26 cellular contexts compared by ENCODE assay signal in genomic region chr1:246258250-246258649, GRCh38.
"Had no signal": no experiment of that assay in that cellular context is flagged by ENCODE, and none has a peak within 500 bp of the region (broad histone marks: within the 10 kb centered on the region; RNA-seq: fewer than 3 reads in every experiment).

No MANE protein-coding gene starts in this region.

- H3K4me1 ChIP-seq: stomach, suprapubic skin, testis, thyroid gland, tibial artery, tibial nerve, transverse colon, upper lobe of left lung, upper lobe of right lung, uterus, vagina had no signal

- DNase-seq: stimulated activated CD4-positive, alpha-beta T cell treated with anti-CD3 and anti-CD28 coated beads, Interleukin-2, amount 100 ng/mL, for 48 hours; stimulated activated CD4-positive, alpha-beta T cell treated with anti-CD3 and anti-CD28 coated beads, Interleukin-4, amount 100 ng/mL, for 1 hour; stimulated activated CD4-positive, alpha-beta T cell treated with anti-CD3 and anti-CD28 coated beads, Interleukin-4, amount 100 ng/mL, for 24 hours; stimulated activated CD4-positive, alpha-beta T cell treated with anti-CD3 and anti-CD28 coated beads, Interleukin-4, amount 100 ng/mL, for 4 hours; stimulated activated CD8-positive, alpha-beta memory T cell treated with anti-CD3 and anti-CD28 coated beads, Interleukin-4, amount 100 ng/mL, for 48 hours; stimulated activated naive B cell treated with anti-CD40 and anti-IgM and Interleukin-4, amounts not matched to agents 10 μg/mL and 1 μg/mL and 100 μg/mL, for 72 hours; stimulated activated naive CD4-positive, alpha-beta T cell; stimulated activated naive CD4-positive, alpha-beta T cell treated with Interleukin-2 at 50 U/mL for 16 hours; stimulated activated naive CD8-positive, alpha-beta T cell treated with anti-CD3 and anti-CD28 coated beads, Interleukin-15, amount 100 ng/mL, for 72 hours; stimulated activated naive CD8-positive, alpha-beta T cell treated with anti-CD3 and anti-CD28 coated beads, Interleukin-15, Interleukin-2, amounts not matched to agents 100 U/mL and 50 U/mL, for 24 hours; stomach; testis; thyroid gland; tibial artery; transverse colon; trophoblast cell; upper lobe of left lung; upper lobe of right lung; uterus had no signal

- FAIRE-seq: urothelium cell line had no signal

- H3K27ac ChIP-seq: stomach, suprapubic skin, testis, thoracic aorta, thyroid gland, tibial artery, tibial nerve, transverse colon, upper lobe of left lung, upper lobe of right lung, uterus, vagina had no signal

- H3K27me3 ChIP-seq: stomach, suprapubic skin, testis, thyroid gland, tibial artery, tibial nerve, transverse colon, upper lobe of left lung, upper lobe of right lung, uterus, vagina had no signal

- ATAC-seq: stimulated activated effector memory CD8-positive, alpha-beta T cell treated with anti-CD3 and anti-CD28 coated beads, Interleukin-12 subunit alpha, Interleukin-12 subunit beta, amount 100 ng/mL, for 72 hours; stimulated activated memory B cell treated with anti-CD40 and anti-IgM and Interleukin-4, amounts not matched to agents 10 μg/mL and 1 μg/mL and 100 μg/mL, for 72 hours; stimulated activated naive B cell treated with anti-CD40 and anti-IgM and Interleukin-4, amounts not matched to agents 10 μg/mL and 1 μg/mL and 100 μg/mL, for 72 hours; stimulated activated naive CD8-positive, alpha-beta T cell treated with anti-CD3 and anti-CD28 coated beads, Interleukin-15, amount 100 ng/mL, for 72 hours; stimulated activated naive CD8-positive, alpha-beta T cell treated with anti-CD3 and anti-CD28 coated beads, Interleukin-15, Interleukin-2, amounts not matched to agents 100 U/mL and 50 U/mL, for 24 hours; upper lobe of right lung had no signal

- H3K9me3 ChIP-seq: testis, thyroid gland, upper lobe of right lung, vagina had no signal

- H3K4me3 ChIP-seq: stomach, suprapubic skin, testis, thoracic aorta, thyroid gland, tibial artery, tibial nerve, transverse colon, upper lobe of left lung, upper lobe of right lung, uterus, vagina had no signal

- H3K36me3 ChIP-seq: stomach, suprapubic skin, thoracic aorta, thyroid gland, tibial artery, tibial nerve, transverse colon, upper lobe of left lung, upper lobe of right lung, uterus, vagina had no signal
